Comparison of ENCODE assay signal across 1 cellular context in genomic region chr7:121187222-121187621, GRCh38.
A peak's percentile ranks its signal among the peaks of the same experiment; 100 is the strongest.
TF ChIP-seq lines count a peak whose summit lies in the region.

No MANE protein-coding gene starts in this region.

TF ChIP-seq in GM12878, 131 proteins besides CTCF, POLR2A, EP300 and RAD21 (continued from another document):
- TF ChIP-seq MLLT1 (IDR thresholded peaks at IDR 0.05) (0 out of 2 replicates have a peak, but pooled peaks have one; percentile 18), MTA2 (IDR thresholded peaks at IDR 0.05; ENCODE audit: low read depth) (no peak), SREBF1 (IDR thresholded peaks at IDR 0.05; ENCODE audit: low read length) (no peak), BCL11A (IDR thresholded peaks at IDR 0.05; ENCODE audit: low read depth, low read length) (no peak), CHD1 (IDR thresholded peaks at IDR 0.05; ENCODE audit: low read depth, low read length) (no peak), NFIC (IDR thresholded peaks at IDR 0.05; ENCODE audit: low read depth, low read length) (no peak), ASH2L (IDR thresholded peaks at IDR 0.05; ENCODE audit: borderline replicate concordance, low read depth) (no peak), ESRRA (IDR thresholded peaks at IDR 0.05; ENCODE audit: low read length) (no peak), IKZF2 (IDR thresholded peaks at IDR 0.05) (peak; percentile 11 to 56; a peak in 3 of 4 replicates)
